Comparison of ENCODE assay signal across 1 cellular context in the genomic region with DNA sequence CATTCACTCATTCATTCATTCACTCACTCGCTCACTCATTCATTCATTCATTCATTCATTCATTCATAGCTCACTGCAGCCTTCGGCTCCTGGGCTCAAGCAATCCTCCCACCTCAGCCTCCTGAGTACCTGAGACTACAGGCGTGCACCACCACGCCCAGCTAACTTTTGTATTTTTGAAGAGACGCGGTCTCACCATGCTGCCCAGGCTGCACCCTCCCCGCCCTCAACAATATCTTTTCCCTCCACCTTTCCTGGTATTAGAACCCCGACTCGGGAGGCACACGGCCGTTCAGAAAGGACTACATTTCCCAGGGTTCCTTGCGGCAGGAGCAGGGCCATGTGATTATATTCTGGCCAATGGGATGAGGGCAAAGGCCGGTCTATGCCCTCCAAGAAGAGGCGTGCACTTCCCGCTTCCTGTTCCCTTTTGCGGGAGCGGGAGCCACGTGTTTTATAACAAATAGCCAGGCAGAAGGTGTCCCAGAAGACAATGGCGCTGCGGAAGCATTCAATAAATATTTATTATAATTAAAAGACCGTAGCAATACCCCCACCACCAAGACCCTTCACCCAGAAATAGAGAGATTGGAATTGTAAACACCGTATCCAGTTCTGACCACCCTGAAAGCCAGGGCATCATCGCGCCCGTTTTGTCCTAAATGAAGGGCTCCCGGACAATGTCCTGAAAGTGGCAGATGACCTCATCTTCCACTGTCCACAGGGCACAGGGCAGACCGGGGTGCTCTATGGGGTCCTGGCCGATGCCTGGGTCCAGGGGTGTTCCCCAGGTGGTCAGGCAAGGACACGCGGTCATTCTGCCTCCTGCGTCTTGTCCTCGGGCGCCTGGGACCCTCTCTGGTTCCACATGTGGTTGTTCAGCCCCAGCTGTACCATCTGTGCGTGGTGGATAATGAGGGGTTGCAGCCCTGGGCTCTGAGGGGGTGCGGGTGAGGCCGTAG.
TF ChIP-seq lines count a peak whose summit lies in the region.

No MANE protein-coding gene starts in this region.

TF ChIP-seq in GM23338, 12 proteins besides CTCF, POLR2A, EP300 and RAD21 (continued from another document):
- TF ChIP-seq, protein P1, sequence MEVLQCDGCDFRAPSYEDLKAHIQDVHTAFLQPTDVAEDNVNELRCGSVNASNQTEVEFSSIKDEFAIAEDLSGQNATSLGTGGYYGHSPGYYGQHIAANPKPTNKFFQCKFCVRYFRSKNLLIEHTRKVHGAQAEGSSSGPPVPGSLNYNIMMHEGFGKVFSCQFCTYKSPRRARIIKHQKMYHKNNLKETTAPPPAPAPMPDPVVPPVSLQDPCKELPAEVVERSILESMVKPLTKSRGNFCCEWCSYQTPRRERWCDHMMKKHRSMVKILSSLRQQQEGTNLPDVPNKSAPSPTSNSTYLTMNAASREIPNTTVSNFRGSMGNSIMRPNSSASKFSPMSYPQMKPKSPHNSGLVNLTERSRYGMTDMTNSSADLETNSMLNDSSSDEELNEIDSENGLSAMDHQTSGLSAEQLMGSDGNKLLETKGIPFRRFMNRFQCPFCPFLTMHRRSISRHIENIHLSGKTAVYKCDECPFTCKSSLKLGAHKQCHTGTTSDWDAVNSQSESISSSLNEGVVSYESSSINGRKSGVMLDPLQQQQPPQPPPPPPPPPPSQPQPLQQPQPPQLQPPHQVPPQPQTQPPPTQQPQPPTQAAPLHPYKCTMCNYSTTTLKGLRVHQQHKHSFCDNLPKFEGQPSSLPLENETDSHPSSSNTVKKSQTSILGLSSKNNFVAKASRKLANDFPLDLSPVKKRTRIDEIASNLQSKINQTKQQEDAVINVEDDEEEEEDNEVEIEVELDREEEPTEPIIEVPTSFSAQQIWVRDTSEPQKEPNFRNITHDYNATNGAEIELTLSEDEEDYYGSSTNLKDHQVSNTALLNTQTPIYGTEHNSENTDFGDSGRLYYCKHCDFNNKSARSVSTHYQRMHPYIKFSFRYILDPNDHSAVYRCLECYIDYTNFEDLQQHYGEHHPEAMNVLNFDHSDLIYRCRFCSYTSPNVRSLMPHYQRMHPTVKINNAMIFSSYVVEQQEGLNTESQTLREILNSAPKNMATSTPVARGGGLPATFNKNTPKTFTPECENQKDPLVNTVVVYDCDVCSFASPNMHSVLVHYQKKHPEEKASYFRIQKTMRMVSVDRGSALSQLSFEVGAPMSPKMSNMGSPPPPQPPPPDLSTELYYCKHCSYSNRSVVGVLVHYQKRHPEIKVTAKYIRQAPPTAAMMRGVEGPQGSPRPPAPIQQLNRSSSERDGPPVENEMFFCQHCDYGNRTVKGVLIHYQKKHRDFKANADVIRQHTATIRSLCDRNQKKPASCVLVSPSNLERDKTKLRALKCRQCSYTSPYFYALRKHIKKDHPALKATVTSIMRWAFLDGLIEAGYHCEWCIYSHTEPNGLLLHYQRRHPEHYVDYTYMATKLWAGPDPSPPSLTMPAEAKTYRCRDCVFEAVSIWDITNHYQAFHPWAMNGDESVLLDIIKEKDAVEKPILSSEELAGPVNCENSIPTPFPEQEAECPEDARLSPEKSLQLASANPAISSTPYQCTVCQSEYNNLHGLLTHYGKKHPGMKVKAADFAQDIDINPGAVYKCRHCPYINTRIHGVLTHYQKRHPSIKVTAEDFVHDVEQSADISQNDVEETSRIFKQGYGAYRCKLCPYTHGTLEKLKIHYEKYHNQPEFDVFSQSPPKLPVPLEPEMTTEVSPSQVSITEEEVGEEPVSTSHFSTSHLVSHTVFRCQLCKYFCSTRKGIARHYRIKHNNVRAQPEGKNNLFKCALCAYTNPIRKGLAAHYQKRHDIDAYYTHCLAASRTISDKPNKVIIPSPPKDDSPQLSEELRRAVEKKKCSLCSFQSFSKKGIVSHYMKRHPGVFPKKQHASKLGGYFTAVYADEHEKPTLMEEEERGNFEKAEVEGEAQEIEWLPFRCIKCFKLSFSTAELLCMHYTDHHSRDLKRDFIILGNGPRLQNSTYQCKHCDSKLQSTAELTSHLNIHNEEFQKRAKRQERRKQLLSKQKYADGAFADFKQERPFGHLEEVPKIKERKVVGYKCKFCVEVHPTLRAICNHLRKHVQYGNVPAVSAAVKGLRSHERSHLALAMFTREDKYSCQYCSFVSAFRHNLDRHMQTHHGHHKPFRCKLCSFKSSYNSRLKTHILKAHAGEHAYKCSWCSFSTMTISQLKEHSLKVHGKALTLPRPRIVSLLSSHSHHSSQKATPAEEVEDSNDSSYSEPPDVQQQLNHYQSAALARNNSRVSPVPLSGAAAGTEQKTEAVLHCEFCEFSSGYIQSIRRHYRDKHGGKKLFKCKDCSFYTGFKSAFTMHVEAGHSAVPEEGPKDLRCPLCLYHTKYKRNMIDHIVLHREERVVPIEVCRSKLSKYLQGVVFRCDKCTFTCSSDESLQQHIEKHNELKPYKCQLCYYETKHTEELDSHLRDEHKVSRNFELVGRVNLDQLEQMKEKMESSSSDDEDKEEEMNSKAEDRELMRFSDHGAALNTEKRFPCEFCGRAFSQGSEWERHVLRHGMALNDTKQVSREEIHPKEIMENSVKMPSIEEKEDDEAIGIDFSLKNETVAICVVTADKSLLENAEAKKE (CRISPR knock-in tag; IDR thresholded peaks at IDR 0.05), result no peak
- TF ChIP-seq, protein P2, sequence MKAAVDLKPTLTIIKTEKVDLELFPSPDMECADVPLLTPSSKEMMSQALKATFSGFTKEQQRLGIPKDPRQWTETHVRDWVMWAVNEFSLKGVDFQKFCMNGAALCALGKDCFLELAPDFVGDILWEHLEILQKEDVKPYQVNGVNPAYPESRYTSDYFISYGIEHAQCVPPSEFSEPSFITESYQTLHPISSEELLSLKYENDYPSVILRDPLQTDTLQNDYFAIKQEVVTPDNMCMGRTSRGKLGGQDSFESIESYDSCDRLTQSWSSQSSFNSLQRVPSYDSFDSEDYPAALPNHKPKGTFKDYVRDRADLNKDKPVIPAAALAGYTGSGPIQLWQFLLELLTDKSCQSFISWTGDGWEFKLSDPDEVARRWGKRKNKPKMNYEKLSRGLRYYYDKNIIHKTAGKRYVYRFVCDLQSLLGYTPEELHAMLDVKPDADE (IDR thresholded peaks at IDR 0.05), result peak; percentile 82
- no peak for TF ChIP-seq EZH2phosphoT487 (IDR thresholded peaks at IDR 0.05; ENCODE audit: unreplicated experiment)
- TF ChIP-seq POLR2AphosphoS5 (IDR thresholded peaks at IDR 0.05; ENCODE audit: low read depth), result peak; percentile 30; the same call in 1 of the 2 replicates
- TF ChIP-seq ZNF114 (CRISPR knock-in tag; IDR thresholded peaks at IDR 0.05), result no peak
